Comparison of ENCODE assay signal across 21 cellular contexts in the genomic region with DNA sequence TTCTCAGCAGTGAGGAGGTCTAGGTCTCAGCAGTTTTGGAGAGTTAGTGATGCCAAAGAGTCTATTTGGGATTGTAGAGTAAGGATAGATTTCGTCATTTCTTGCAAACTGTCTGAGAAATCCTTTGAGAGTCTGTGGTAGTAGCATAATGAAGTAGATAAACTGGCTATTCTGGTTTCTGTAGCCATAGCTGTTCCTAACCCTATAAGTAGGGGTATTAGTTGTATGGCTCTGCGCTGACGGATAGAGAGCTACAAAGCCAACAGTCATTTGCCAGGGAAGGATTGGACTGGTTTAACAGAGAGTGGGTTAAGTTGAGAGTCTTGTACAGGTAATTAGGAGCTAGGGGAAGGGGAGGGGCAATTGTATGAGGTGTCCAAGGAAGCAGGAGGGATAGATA.
"Had no signal": no experiment of that assay in that cellular context is flagged by ENCODE, and none has a peak within 500 bp of the region (broad histone marks: within the 10 kb centered on the region; RNA-seq: fewer than 3 reads in every experiment).

No MANE protein-coding gene starts in this region.

- H3K4me3 ChIP-seq: adrenal gland, gastrocnemius medialis, neural progenitor cell, right atrium auricular region, upper lobe of left lung had no signal

- H3K9me3 ChIP-seq: adrenal gland, gastrocnemius medialis had no signal

- H3K27me3 Mint-ChIP-seq: dendritic cell treated with granulocyte-macrophage colony-stimulating factor and Interleukin-4, amounts not matched to agents 40 ng/mL and 50 ng/mL, for 4 days; stimulated activated naive CD8-positive, alpha-beta T cell treated with anti-CD3 and anti-CD28 coated beads, Interleukin-15, amount 100 ng/mL, for 72 hours had no signal

- H3K4me3 Mint-ChIP-seq: activated B cell treated with CpG ODN at 0.5 μM for 24 hours; activated CD4-positive, alpha-beta memory T cell treated with anti-CD3 and anti-CD28 coated beads for 36 hours; activated T-helper 1 cell treated with anti-CD3 and anti-CD28 coated beads, Interleukin-12 subunit alpha, Interleukin-12 subunit beta, Interleukin-2, Interleukin-4 antibody, amounts not matched to agents 30 ng/mL and 10 ng/mL and 1 ng/mL, durations not matched to agents 14 hours and 24 hours and 36 hours; dendritic cell treated with granulocyte-macrophage colony-stimulating factor and Interleukin-4, amounts not matched to agents 40 ng/mL and 50 ng/mL, for 4 days; naive thymus-derived CD4-positive, alpha-beta T cell; neural progenitor cell; stimulated activated naive CD8-positive, alpha-beta T cell treated with anti-CD3 and anti-CD28 coated beads, Interleukin-15, amount 100 ng/mL, for 72 hours had no signal

- H3K36me3 Mint-ChIP-seq: activated CD4-positive, alpha-beta memory T cell treated with anti-CD3 and anti-CD28 coated beads for 36 hours; neural progenitor cell had no signal

- DNase-seq: activated B cell treated with CpG ODN at 0.5 μM for 24 hours; activated CD4-positive, alpha-beta memory T cell treated with anti-CD3 and anti-CD28 coated beads for 36 hours; activated CD4-positive, alpha-beta T cell treated with anti-CD3 and anti-CD28 coated beads for 4 hours; activated gamma-delta T cell treated with Interleukin-2 at 50 U/mL for 16 hours; activated T-cell treated with anti-CD3 and anti-CD28 coated beads for 4 hours; adrenal gland; effector memory CD4-positive, alpha-beta T cell; gastrocnemius medialis; head of caudate nucleus; kidney glomerular epithelial cell; left ventricle myocardium superior; mesenchymal stem cell; naive thymus-derived CD4-positive, alpha-beta T cell; stimulated activated naive CD8-positive, alpha-beta T cell treated with anti-CD3 and anti-CD28 coated beads, Interleukin-15, amount 100 ng/mL, for 72 hours had no signal

- H3K4me1 Mint-ChIP-seq: activated B cell treated with CpG ODN at 0.5 μM for 24 hours; naive thymus-derived CD4-positive, alpha-beta T cell; stimulated activated naive CD8-positive, alpha-beta T cell treated with anti-CD3 and anti-CD28 coated beads, Interleukin-15, amount 100 ng/mL, for 72 hours had no signal

- H3K27me3 ChIP-seq: adrenal gland, gastrocnemius medialis, neural progenitor cell, right atrium auricular region, upper lobe of left lung had no signal

- H3K27ac ChIP-seq: adrenal gland, gastrocnemius medialis, neural progenitor cell, right atrium auricular region had no signal

- H3K27ac Mint-ChIP-seq: activated B cell treated with CpG ODN at 0.5 μM for 24 hours; activated CD4-positive, alpha-beta memory T cell treated with anti-CD3 and anti-CD28 coated beads for 36 hours; activated naive CD4-positive, alpha-beta T cell treated with anti-CD3 and anti-CD28 coated beads, Interleukin-2, amount 50 U/mL, for 72 hours; activated T-helper 1 cell treated with anti-CD3 and anti-CD28 coated beads, Interleukin-12 subunit alpha, Interleukin-12 subunit beta, Interleukin-2, Interleukin-4 antibody, amounts not matched to agents 30 ng/mL and 10 ng/mL and 1 ng/mL, durations not matched to agents 14 hours and 24 hours and 36 hours; dendritic cell treated with granulocyte-macrophage colony-stimulating factor and Interleukin-4, amounts not matched to agents 40 ng/mL and 50 ng/mL, for 4 days; naive thymus-derived CD4-positive, alpha-beta T cell; neural progenitor cell; progenitor cell of endocrine pancreas; stimulated activated naive CD8-positive, alpha-beta T cell treated with anti-CD3 and anti-CD28 coated beads, Interleukin-15, amount 100 ng/mL, for 72 hours had no signal

- ATAC-seq: activated naive CD4-positive, alpha-beta T cell treated with anti-CD3 and anti-CD28 coated beads, Interleukin-2, amount 50 U/mL, for 72 hours; gastrocnemius medialis; left ventricle myocardium superior; naive thymus-derived CD4-positive, alpha-beta T cell; stimulated activated naive CD8-positive, alpha-beta T cell treated with anti-CD3 and anti-CD28 coated beads, Interleukin-15, amount 100 ng/mL, for 72 hours had no signal

- H3K4me1 ChIP-seq: neural progenitor cell had no signal

- H3K36me3 ChIP-seq: adrenal gland, gastrocnemius medialis, neural progenitor cell, right atrium auricular region, upper lobe of left lung had no signal
